ENCODE assay signal across 30 cellular contexts in genomic region chr10:72351479-72351878, GRCh38. TPM values are rescaled to one million over a fixed set of nuclear protein-coding genes. Genes with fewer than 3 reads are reported as not detected.
DNase-seq lines count a peak whose midpoint lies in the region; ATAC-seq, FAIRE-seq and TF ChIP-seq lines count a peak whose summit lies in the region.
"Had no signal": no experiment of that assay in that cellular context is flagged by ENCODE, and none has a peak within 500 bp of the region (broad histone marks: within the 10 kb centered on the region; RNA-seq: fewer than 3 reads in every experiment).

No MANE protein-coding gene starts in this region.

- H3K4me1 Mint-ChIP-seq in activated T-helper 17 cell treated with anti-CD3 and anti-CD28 coated beads, Interleukin-2, amount 50 U/mL, for 72 hours: peaks cover 24% of the 10 kb centered on the region
- H3K4me1 Mint-ChIP-seq in neural crest cell: peaks cover 18% of the 10 kb centered on the region

- H3K4me1 ChIP-seq in HepG2 (ENCODE audit: insufficient read depth, low read length) (peaks cover 24% of the 10 kb centered on the region), right lobe of liver (peaks cover 0 to 19% (median 6%) of the 10 kb centered on the region in 4 donors)
- peaks cover 17% of the 10 kb centered on the region for H3K4me1 ChIP-seq in effector memory CD4-positive, alpha-beta T cell (ENCODE audit: control insufficient read depth, insufficient read depth, low read length, poor library complexity, severe bottlenecking)

- no peaks in the 10 kb centered on the region for H4K20me1 ChIP-seq in HepG2 (ENCODE audit: insufficient read depth, low read length)

- H3K27me3 ChIP-seq in HepG2 (ENCODE audit: control insufficient read depth in 1 of 2, insufficient read depth in 2 of 2, low read length in 2 of 2): no peaks in the 10 kb centered on the region; a peak in 1 of 5 replicates
- H3K27me3 ChIP-seq in right lobe of liver: no peaks in the 10 kb centered on the region
- H3K27me3 ChIP-seq in effector memory CD4-positive, alpha-beta T cell (replicated peaks; ENCODE audit: control insufficient read depth, insufficient read depth, low read length, poor library complexity, severe bottlenecking): no peaks in the 10 kb centered on the region
- H3K27me3 ChIP-seq: gastroesophageal sphincter, hepatocyte, sigmoid colon, tibial artery had no signal

- TF ChIP-seq POLR2A in HepG2 (IDR thresholded peaks at IDR 0.05; ENCODE audit: insufficient read depth in 1 of 2, low read depth in 2 of 2, low read length in 2 of 2): no peak
- no peak for TF ChIP-seq POLR2A in right lobe of liver (IDR thresholded peaks at IDR 0.05)

- no peak for TF ChIP-seq CTCF in HepG2 (CRISPR knock-in tag; IDR thresholded peaks at IDR 0.05)
- TF ChIP-seq CTCF in right lobe of liver (IDR thresholded peaks at IDR 0.05): no peak
- TF ChIP-seq CTCF in neural crest cell (conservative IDR thresholded peaks at IDR 0.05): no peak

- POLR2A ChIA-PET in HepG2 (lab: Yijun Ruan, JAX): interaction anchor here (0.5 kb wide), 1 partner anchor 46 kb away, joined by 4 read pairs; no protein-coding TSS in a partner anchor

- H3K9me3 ChIP-seq in HepG2 (ENCODE audit: low read length): no peaks in the 10 kb centered on the region
- no peaks in the 10 kb centered on the region for H3K9me3 ChIP-seq in right lobe of liver
- no peaks in the 10 kb centered on the region for H3K9me3 ChIP-seq in effector memory CD4-positive, alpha-beta T cell (ENCODE audit: control insufficient read depth, low read length)
- H3K9me3 ChIP-seq: gastroesophageal sphincter, prostate gland, sigmoid colon, tibial artery had no signal

- TF ChIP-seq RAD21 in HepG2 (CRISPR knock-in tag; IDR thresholded peaks at IDR 0.05): no peak

- TF ChIP-seq EP300 in HepG2 (IDR thresholded peaks at IDR 0.05; ENCODE audit: low read depth in 2 of 2, low read length in 2 of 2): no peak
- TF ChIP-seq EP300 in HepG2 (CRISPR knock-in tag; IDR thresholded peaks at IDR 0.05; ENCODE audit: borderline replicate concordance): no peak

- no peak overlapping the region for H3K4me3 ChIP-seq in HepG2 (replicated peaks in 1 of 3; ENCODE audit: insufficient read depth in 1 of 3, low read depth in 2 of 3, low read length in 3 of 3)
- H3K4me3 ChIP-seq in right lobe of liver: no peak overlapping the region
- no peak overlapping the region for H3K4me3 ChIP-seq in effector memory CD4-positive, alpha-beta T cell (ENCODE audit: insufficient read depth, low read depth, low read length, poor library complexity, severe bottlenecking)
- H3K4me3 ChIP-seq: gastroesophageal sphincter, GM12878, hepatocyte, lung, prostate gland, sigmoid colon, tibial artery had no signal

- H3K9ac ChIP-seq in HepG2 (ENCODE audit: insufficient read depth, low read depth, low read length): no peak overlapping the region

- no peaks in the 10 kb centered on the region for H3K9me3 Mint-ChIP-seq in activated T-helper 17 cell treated with anti-CD3 and anti-CD28 coated beads, Interleukin-2, amount 50 U/mL, for 72 hours
- H3K9me3 Mint-ChIP-seq in neural crest cell: peaks cover 3% of the 10 kb centered on the region
- H3K9me3 Mint-ChIP-seq: T-helper 2 cell treated with Interferon-gamma antibody and Interleukin-4, amounts not matched to agents 5 μg/mL and 100 μg/mL, for 36 hours had no signal

- no peak overlapping the region for H2AFZ ChIP-seq in HepG2 (ENCODE audit: low read length)
- H2AFZ ChIP-seq: hepatocyte had no signal

- peaks cover 61% of the 10 kb centered on the region for H3K36me3 Mint-ChIP-seq in activated T-helper 17 cell treated with anti-CD3 and anti-CD28 coated beads, Interleukin-2, amount 50 U/mL, for 72 hours (ENCODE audit: low read depth)
- H3K36me3 Mint-ChIP-seq in neural crest cell (ENCODE audit: low read depth): no peaks in the 10 kb centered on the region

- ATAC-seq in HepG2 (no peak), right lobe of liver (no peak), GM18511 (IDR thresholded peaks at IDR 0.05; ENCODE audit: unreplicated experiment) (no peak), GM21390 (IDR thresholded peaks at IDR 0.05; ENCODE audit: unreplicated experiment) (no peak)
- ATAC-seq in activated T-helper 17 cell treated with anti-CD3 and anti-CD28 coated beads, Interleukin-2, amount 50 U/mL, for 72 hours (replicated peaks): no peak
- ATAC-seq: activated CD4-positive, alpha-beta T cell treated with anti-CD3 and anti-CD28 coated beads for 36 hours; gastroesophageal sphincter; GM12878 had no signal

- H3K27ac ChIP-seq in HepG2 (ENCODE audit: extremely low read length, insufficient read depth, low read length): no peak overlapping the region
- no peak overlapping the region for H3K27ac ChIP-seq in right lobe of liver
- no peak overlapping the region for H3K27ac ChIP-seq in effector memory CD4-positive, alpha-beta T cell (ENCODE audit: insufficient read depth, low read length, poor library complexity, severe bottlenecking)
- H3K27ac ChIP-seq: gastroesophageal sphincter, hepatocyte, prostate gland, sigmoid colon, tibial artery had no signal

- H3K4me3 Mint-ChIP-seq in activated T-helper 17 cell treated with anti-CD3 and anti-CD28 coated beads, Interleukin-2, amount 50 U/mL, for 72 hours: no peak overlapping the region
- H3K4me3 Mint-ChIP-seq in neural crest cell: peak overlapping the region; percentile 76
- H3K4me3 Mint-ChIP-seq: activated CD4-positive, alpha-beta T cell treated with anti-CD3 and anti-CD28 coated beads for 36 hours; T-helper 2 cell treated with Interferon-gamma antibody and Interleukin-4, amounts not matched to agents 5 μg/mL and 100 μg/mL, for 36 hours had no signal

- BruUV-seq in HepG2 (replicated peaks; lab: Mats Ljungman, UMichigan): no TSS peak

- no peak overlapping the region for H3K4me2 ChIP-seq in HepG2 (ENCODE audit: low read depth, low read length)
- H3K4me2 ChIP-seq: hepatocyte had no signal

- peaks cover 36% of the 10 kb centered on the region for H3K79me2 ChIP-seq in HepG2 (ENCODE audit: insufficient read depth, low read length)

- H3K27me3 Mint-ChIP-seq in activated T-helper 17 cell treated with anti-CD3 and anti-CD28 coated beads, Interleukin-2, amount 50 U/mL, for 72 hours: no peaks in the 10 kb centered on the region
- H3K27me3 Mint-ChIP-seq in neural crest cell (ENCODE audit: low read depth): no peaks in the 10 kb centered on the region
- H3K27me3 Mint-ChIP-seq: activated CD4-positive, alpha-beta T cell treated with anti-CD3 and anti-CD28 coated beads for 36 hours had no signal

- no peak for FAIRE-seq in HepG2 (lab: Jason Lieb, UNC)
- FAIRE-seq: endothelial cell of umbilical vein, GM12878, RCC 7860 had no signal

- CTCF ChIA-PET in HepG2 (lab: Yijun Ruan, JAX; ENCODE audit: low intra/inter-chr PET ratio, low total read pairs): no interaction called here

- peak overlapping the region; percentile 2 for H3K27ac Mint-ChIP-seq in activated T-helper 17 cell treated with anti-CD3 and anti-CD28 coated beads, Interleukin-2, amount 50 U/mL, for 72 hours
- H3K27ac Mint-ChIP-seq in neural crest cell (ENCODE audit: unreplicated experiment): no peak overlapping the region
- H3K27ac Mint-ChIP-seq: activated CD4-positive, alpha-beta T cell treated with anti-CD3 and anti-CD28 coated beads for 36 hours; T-helper 2 cell treated with Interferon-gamma antibody and Interleukin-4, amounts not matched to agents 5 μg/mL and 100 μg/mL, for 36 hours had no signal

- 97% methylated on average over 6 of the region's 6 CpGs for WGBS in HepG2 (ENCODE audit: low lambda C conversion rate)
- WGBS in right lobe of liver (ENCODE audit: insufficient coverage, low coverage, low lambda C conversion rate, missing lambda C conversion rate): 94% methylated on average over 6 of the region's 6 CpGs

- H3K36me3 ChIP-seq in HepG2 (replicated peaks in 1 of 2; ENCODE audit: control insufficient read depth in 1 of 2, insufficient read depth in 2 of 2, low read length in 2 of 2) (peaks cover 12 to 26% of the 10 kb centered on the region in 2 experiments), right lobe of liver (peaks cover 0 to 7% (median 0%) of the 10 kb centered on the region in 4 donors)
- peaks cover 12% of the 10 kb centered on the region for H3K36me3 ChIP-seq in effector memory CD4-positive, alpha-beta T cell (ENCODE audit: control insufficient read depth, insufficient read depth, low read length)
- H3K36me3 ChIP-seq: prostate gland had no signal

- DNase-seq in HepG2 (ENCODE audit: low spot score) (no peak), right lobe of liver (no peak), neural crest cell (ENCODE audit: low read depth, low spot score) (no peak)
- no peak for DNase-seq in effector memory CD4-positive, alpha-beta T cell
- DNase-seq: activated CD4-positive, alpha-beta T cell treated with anti-CD3 and anti-CD28 coated beads for 36 hours; activated CD8-positive, alpha-beta memory T cell treated with anti-CD3 and anti-CD28 coated beads for 24 hours; activated gamma-delta T cell; amniotic stem cell; DMS153; HCEC 1CT; Karpas-422; NCI-H1436 treated with DMSO at 0.1 percent for 48 hours; NCI-H2081 treated with DMSO at 0.1 percent for 48 hours; NCI-H226; SIG-M5; sigmoid colon; stimulated activated CD4-positive, alpha-beta T cell treated with anti-CD3 and anti-CD28 coated beads, Interleukin-12 subunit alpha, Interleukin-12 subunit beta, amount 100 ng/mL, for 4 hours; stimulated activated CD4-positive, alpha-beta T cell treated with anti-CD3 and anti-CD28 coated beads, Interleukin-2, amount 100 ng/mL, for 48 hours; tibial artery had no signal

- intact Hi-C loops in HepG2 (cut with micrococcal nuclease; ENCODE audit: unreplicated experiment) (no loop called here), right lobe of liver (cut with DNase I) (no loop called here)

- in situ Hi-C loops in HepG2 (cut with HindIII; ENCODE audit: extremely low pct_ligation_motif_present, low pct_unique_long_range_greater_than_20kb): no loop called here

RNA-seq across cellular contexts. Expression of gene DNAJB12, which starts 3.2 kb away (rescaled TPM):
- total RNA-seq in HepG2 (2016; rRNA removed; fragmentation: Illumina TruSeq; extraction: Trizol) (11.4 and 18.2 TPM in 2 replicates), right lobe of liver (10 to 100 TPM; 16.6 to 22.1 (median 19.2) TPM), neural crest cell (32.4 and 36.5 TPM in 2 replicates)
- total RNA-seq in HepG2 (2016; cell fraction: cytosol; rRNA removed; fragmentation: Illumina TruSeq; extraction: Trizol; ENCODE audit: low read depth): 3.9 and 5.0 TPM in 2 replicates
- 9.2 and 19.9 TPM in 2 replicates for total RNA-seq in HepG2 (2016; cell fraction: insoluble cytoplasmic fraction; rRNA removed; fragmentation: Illumina TruSeq; extraction: Trizol)
- 6.8 and 7.7 TPM in 2 replicates for total RNA-seq in HepG2 (2016; cell fraction: membrane; rRNA removed; fragmentation: Illumina TruSeq; extraction: Trizol)
- 18.8 and 22.8 TPM in 2 replicates for total RNA-seq in HepG2 (2016; cell fraction: nucleus; rRNA removed; fragmentation: Illumina TruSeq; extraction: Trizol)
- polyA plus RNA-seq in HepG2 (2011; rRNA removed): 10.8 and 13.6 TPM in 2 replicates
- polyA plus RNA-seq in HepG2 (2011; cell fraction: cytosol; rRNA removed): 8.7 and 9.8 TPM in 2 replicates
- polyA plus RNA-seq in HepG2 (2011; cell fraction: nucleus; rRNA removed): 21.4 and 23.3 TPM in 2 replicates
- polyA plus RNA-seq in HepG2 (2012): 11.6 and 13.7 TPM in 2 replicates
- 3.5 TPM in 2 replicates for polyA plus RNA-seq in HepG2 (2016; cell fraction: cytosol; fragmentation: Illumina TruSeq; extraction: Trizol; ENCODE audit: low read depth)
- 9.6 and 12.1 TPM in 2 replicates for polyA plus RNA-seq in HepG2 (2016; cell fraction: insoluble cytoplasmic fraction; fragmentation: Illumina TruSeq; extraction: Trizol; ENCODE audit: low read depth)
- polyA plus RNA-seq in HepG2 (2016; cell fraction: membrane; fragmentation: Illumina TruSeq; extraction: Trizol; ENCODE audit: low read depth): 5.2 and 5.7 TPM in 2 replicates
- 30.8 and 32.2 TPM in 2 replicates for polyA plus RNA-seq in HepG2 (2016; cell fraction: nucleus; fragmentation: Illumina TruSeq; extraction: Trizol; ENCODE audit: insufficient read depth, low read depth)
- 15.9 and 24.1 TPM in 2 replicates for polyA minus RNA-seq in HepG2 (2011; rRNA and poly(A)+ RNA removed; ENCODE audit: low replicate concordance)
- polyA minus RNA-seq in HepG2 (2011; cell fraction: cytosol; rRNA and poly(A)+ RNA removed): 8.8 and 8.9 TPM in 2 replicates
- 18.4 and 18.9 TPM in 2 replicates for polyA minus RNA-seq in HepG2 (2011; cell fraction: nucleus; rRNA and poly(A)+ RNA removed)
- 10 to 100 TPM; 32.0 to 35.9 TPM for total RNA-seq in activated T-helper 17 cell treated with anti-CD3 and anti-CD28 coated beads, Interleukin-2, amount 50 U/mL, for 72 hours
